In the genomic region with DNA sequence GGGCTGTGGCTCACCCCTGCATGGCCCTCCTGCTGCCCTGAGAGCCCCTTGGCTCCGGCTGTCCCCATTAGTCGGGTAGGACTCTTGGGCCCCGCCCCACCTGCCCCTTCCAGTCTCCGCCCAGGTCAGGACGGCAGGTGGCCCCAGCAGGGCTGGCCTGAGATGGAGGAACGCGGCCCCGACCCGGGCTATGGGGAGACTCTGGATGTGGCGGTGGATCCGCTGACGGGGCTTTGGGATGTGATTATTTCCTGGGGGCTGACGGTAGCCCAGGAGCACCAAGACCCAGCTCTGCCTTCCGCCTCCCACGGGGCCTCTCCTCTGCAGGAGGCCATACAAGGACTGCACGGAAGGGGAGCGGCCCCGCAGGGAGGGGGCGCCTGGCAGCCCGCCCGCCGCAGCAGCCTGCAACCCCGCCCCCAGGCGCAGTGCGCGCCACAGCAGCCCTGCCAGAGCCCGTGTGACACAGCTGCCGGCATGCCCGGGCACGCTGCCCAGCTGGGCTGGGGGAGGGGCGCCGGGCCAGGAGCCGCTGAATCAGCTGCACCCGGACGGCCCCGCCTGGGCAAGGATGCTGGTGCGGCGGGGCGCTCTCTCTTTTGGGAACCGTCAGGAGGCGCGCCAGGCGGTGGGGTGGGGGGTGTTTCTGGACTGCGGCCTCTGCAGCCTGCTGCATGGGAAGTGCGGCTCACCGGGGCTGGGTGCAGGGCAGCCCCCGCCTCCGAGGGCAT, we compare ENCODE assay signal across 8 cellular contexts. TPM values are rescaled to one million over a fixed set of nuclear protein-coding genes. Genes with fewer than 3 reads are reported as not detected.
DNase-seq lines count a peak whose midpoint lies in the region; ATAC-seq and TF ChIP-seq lines count a peak whose summit lies in the region.

No MANE protein-coding gene starts in this region.

- TF ChIP-seq CTCF in GM12873 (IDR thresholded peaks at IDR 0.05; ENCODE audit: insufficient read depth, low read depth, low read length, missing control alignments) (peak; percentile 1), heart left ventricle (IDR thresholded peaks at IDR 0.05) (peak in 3 of 12 donors; percentile 6 to 17 (median 10)), prostate gland (IDR thresholded peaks at IDR 0.05) (peak in 2 of 4 experiments; percentile 16)

- WGBS in heart left ventricle, 4 donors, result 0 to 1% (median 1%) methylated on average over 4 to 48 of the region's 48 CpGs
- 2% methylated on average over 31 of the region's 48 CpGs for WGBS in prostate gland

- peak; percentile 86 for DNase-seq in NCI-H128 (lab: John Stamatoyannopoulos, UW; ENCODE audit: unreplicated experiment)
- DNase-seq in SW 1271 (lab: John Stamatoyannopoulos, UW), result peak; percentile 45 to 73
- DNase-seq in activated naive CD8-positive, alpha-beta T cell treated with anti-CD3 and anti-CD28 coated beads, Interleukin-2, amount 50 U/mL, for 24 hours, result peak; percentile 93
- peak; percentile 91 to 97 (median 95) for DNase-seq in heart left ventricle
- DNase-seq in prostate gland (ENCODE audit: low spot score), result peak; percentile 86
- DNase-seq in ureter (ENCODE audit: low spot score), result peak; percentile 95

- peak overlapping the region; percentile 85 for H3K27ac Mint-ChIP-seq in activated naive CD8-positive, alpha-beta T cell treated with anti-CD3 and anti-CD28 coated beads, Interleukin-2, amount 50 U/mL, for 24 hours

- H3K4me3 ChIP-seq in heart left ventricle, result peak overlapping the region in 11 of 12 donors; percentile 9 to 59 (median 41)
- H3K4me3 ChIP-seq in prostate gland, result peak overlapping the region; percentile 11 to 22

- peak overlapping the region in 11 of 12 donors; percentile 73 to 92 (median 81) for H3K27ac ChIP-seq in heart left ventricle
- peak overlapping the region; percentile 59 to 67 for H3K27ac ChIP-seq in prostate gland

- H3K9me3 Mint-ChIP-seq in activated naive CD8-positive, alpha-beta T cell treated with anti-CD3 and anti-CD28 coated beads, Interleukin-2, amount 50 U/mL, for 24 hours, result no peaks in the 10 kb centered on the region

- peak in 1 of 2 donors; percentile 38 for TF ChIP-seq POLR2A in heart left ventricle (IDR thresholded peaks at IDR 0.05)
- TF ChIP-seq POLR2A in prostate gland (IDR thresholded peaks at IDR 0.05), result no peak

- peak overlapping the region; percentile 79 for H3K4me3 Mint-ChIP-seq in activated naive CD8-positive, alpha-beta T cell treated with anti-CD3 and anti-CD28 coated beads, Interleukin-2, amount 50 U/mL, for 24 hours

- peaks cover 4% of the 10 kb centered on the region for H3K36me3 Mint-ChIP-seq in activated naive CD8-positive, alpha-beta T cell treated with anti-CD3 and anti-CD28 coated beads, Interleukin-2, amount 50 U/mL, for 24 hours (ENCODE audit: low read depth)

- ATAC-seq in HG02759 (IDR thresholded peaks at IDR 0.05; ENCODE audit: unreplicated experiment) (peak; percentile 85), heart left ventricle (peak; percentile 88 to 95 (median 90))
- ATAC-seq in activated naive CD8-positive, alpha-beta T cell treated with anti-CD3 and anti-CD28 coated beads, Interleukin-2, amount 50 U/mL, for 24 hours, result peak; percentile 94

- H3K4me1 Mint-ChIP-seq in activated naive CD8-positive, alpha-beta T cell treated with anti-CD3 and anti-CD28 coated beads, Interleukin-2, amount 50 U/mL, for 24 hours, result peaks cover 79% of the 10 kb centered on the region

- intact Hi-C loops in heart left ventricle (cut with DNase I) (loop anchor here in 1 of 10 donors (5.0 kb wide), 1 partner anchor 97 kb away; no protein-coding TSS in a partner anchor), prostate gland (cut with DNase I) (loop anchor here (2.0 kb wide), 1 partner anchor 21 kb away; no protein-coding TSS in a partner anchor)

- H3K36me3 ChIP-seq in heart left ventricle (peaks cover 0 to 4% (median 0%) of the 10 kb centered on the region in 9 donors), prostate gland (no peaks in the 10 kb centered on the region)

- no peaks in the 10 kb centered on the region for H3K27me3 ChIP-seq in heart left ventricle
- H3K27me3 ChIP-seq in prostate gland (replicated peaks; ENCODE audit: insufficient read depth), result no peaks in the 10 kb centered on the region

- peaks cover 20 to 68% (median 62%) of the 10 kb centered on the region in 12 donors for H3K4me1 ChIP-seq in heart left ventricle
- peaks cover 10% of the 10 kb centered on the region for H3K4me1 ChIP-seq in prostate gland (replicated peaks)

- no peaks in the 10 kb centered on the region for H3K27me3 Mint-ChIP-seq in activated naive CD8-positive, alpha-beta T cell treated with anti-CD3 and anti-CD28 coated beads, Interleukin-2, amount 50 U/mL, for 24 hours

- no peaks in the 10 kb centered on the region for H3K9me3 ChIP-seq in heart left ventricle
- no peaks in the 10 kb centered on the region for H3K9me3 ChIP-seq in prostate gland

RNA-seq across cellular contexts. Expression of a gene that starts 9.2 kb away (rescaled TPM):
- 10 to 100 TPM; 15.5 to 34.3 (median 19.9) TPM for total RNA-seq in heart left ventricle
- 10 to 100 TPM; 11.6 to 37.0 TPM for polyA plus RNA-seq in heart left ventricle
- 10 to 100 TPM; 44.7 to 65.1 TPM for total RNA-seq in prostate gland
- total RNA-seq in ureter, result 31.8 TPM

RNA-seq across cellular contexts. Expression of a gene that starts 14.4 kb away (rescaled TPM):
- total RNA-seq in heart left ventricle, result 10 to 100 TPM; 38.7 to 66.5 (median 47.5) TPM
- polyA plus RNA-seq in heart left ventricle, result 10 to 100 TPM; 17.9 to 39.1 TPM
- total RNA-seq in prostate gland, result 10 to 100 TPM; 24.5 to 55.2 TPM
- total RNA-seq in ureter, result 36.0 TPM

Comparison
In these comparisons a context has a peak if more than half of its experiments do, and no peak if none do; other contexts are left out.
1. Peak in every context shown above with its lines: DNase-seq, ATAC-seq, H3K4me3 ChIP-seq and H3K27ac ChIP-seq.